Comparison of ENCODE assay signal across 10 cellular contexts in the genomic region with DNA sequence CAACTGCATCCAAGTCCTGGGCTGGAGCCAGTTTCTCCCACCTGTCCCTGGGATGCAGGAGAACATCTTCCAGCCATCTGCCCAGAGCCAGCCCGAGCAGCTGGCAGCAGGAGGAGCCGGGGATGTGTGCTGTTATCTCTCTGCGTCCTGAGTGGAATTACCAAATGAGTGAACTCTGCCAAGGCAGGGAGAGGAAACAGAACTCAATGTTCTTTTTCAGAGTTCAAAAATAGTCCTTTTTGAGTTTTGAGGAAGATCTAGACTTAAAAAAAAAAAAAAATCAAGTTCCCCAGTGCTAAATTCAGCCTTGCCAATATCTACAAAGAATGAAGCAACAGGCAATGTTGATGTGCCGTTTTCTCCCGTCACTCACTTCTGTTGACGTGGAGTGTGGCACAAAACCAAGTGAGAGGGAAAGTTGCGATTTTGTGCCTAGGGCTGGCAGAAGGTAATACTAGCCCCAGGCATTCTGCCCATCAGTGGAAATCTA. TPM values are rescaled to one million over a fixed set of nuclear protein-coding genes. Genes with fewer than 3 reads are reported as not detected.
A peak's percentile ranks its signal among the peaks of the same experiment; 100 is the strongest.
DNase-seq lines count a peak whose midpoint lies in the region; ATAC-seq, FAIRE-seq and TF ChIP-seq lines count a peak whose summit lies in the region.
"Had no signal": no experiment of that assay in that cellular context is flagged by ENCODE, and none has a peak within 500 bp of the region (broad histone marks: within the 10 kb centered on the region; RNA-seq: fewer than 3 reads in every experiment).

No MANE protein-coding gene starts in this region.

- intact Hi-C loops in GM12878 (cut with micrococcal nuclease; ENCODE audit: unreplicated experiment), result loop anchor here (2.0 kb wide), 2 partner anchors 29 to 55 kb away; no protein-coding TSS in a partner anchor
- intact Hi-C loops in lower leg skin (cut with DNase I; ENCODE audit: low total_unique reads), result no loop called here
- intact Hi-C loops in transverse colon (cut with DNase I; ENCODE audit: low total_unique reads), result no loop called here

- H3K4me2 ChIP-seq in GM12878 (ENCODE audit: control insufficient read depth, insufficient read depth), result peak overlapping the region; percentile 60

- no peak for TF ChIP-seq POLR2A in GM12878 (IDR thresholded peaks at IDR 0.05; ENCODE audit: low read depth, low read length)
- TF ChIP-seq POLR2A in lower leg skin (IDR thresholded peaks at IDR 0.05), result no peak
- no peak for TF ChIP-seq POLR2A in transverse colon (IDR thresholded peaks at IDR 0.05)

- POLR2A ChIA-PET in GM12878 (lab: Charles Lee), result interaction anchor here (1.4 to 4.2 kb wide), 4 partner anchors 47 to 89 kb away, joined by 4 to 30 read pairs (median 12); a partner anchor contains a TSS

- 43% methylated on average over 7 of the region's 7 CpGs for WGBS in GM12878 (ENCODE audit: insufficient coverage, insufficient replicate concordance, low lambda C conversion rate, missing lambda C conversion rate)
- WGBS in lower leg skin, 2 donors, result 6 to 17% methylated on average over 7 of the region's 7 CpGs
- 33 to 58% methylated on average over 4 to 7 of the region's 7 CpGs for WGBS in transverse colon (ENCODE audit: low coverage in 1 of 2), 2 donors

- peak overlapping the region; percentile 91 for H3K27ac ChIP-seq in GM12878 (ENCODE audit: control insufficient read depth, insufficient read depth)
- H3K27ac ChIP-seq in transverse colon, result peak overlapping the region; percentile 50 to 82 (median 66)

- DNase-seq in NCI-H2196 (lab: John Stamatoyannopoulos, UW; ENCODE audit: unreplicated experiment) (peak; percentile 61), GM12878 (ENCODE audit: low read depth, low spot score) (no peak), lower leg skin (ENCODE audit: low spot score in 2 of 2) (peak; percentile 82 to 93), transverse colon (peak; percentile 44)
- no peak for DNase-seq in activated CD4-positive, alpha-beta T cell treated with anti-CD3 and anti-CD28 coated beads, Interleukin-2, amount 50 U/mL, for 1 hour
- DNase-seq: H9, T-helper 9 cell had no signal

- peaks cover 35% of the 10 kb centered on the region for H3K4me1 ChIP-seq in GM12878 (ENCODE audit: control insufficient read depth, insufficient read depth, low read length)
- H3K4me1 ChIP-seq in transverse colon, result peaks cover 8 to 20% (median 14%) of the 10 kb centered on the region in 4 donors

- H2AFZ ChIP-seq in GM12878 (ENCODE audit: control insufficient read depth, low read depth, low read length), result peak overlapping the region; percentile 3

- H3K36me3 ChIP-seq in GM12878 (ENCODE audit: control insufficient read depth in 2 of 2, insufficient read depth in 2 of 2, low read length in 1 of 2) (peaks cover 0 to 6% of the 10 kb centered on the region in 2 experiments; a peak in 3 of 4 replicates), transverse colon (no peaks in the 10 kb centered on the region)

- no peak for FAIRE-seq in GM12878 (lab: Jason Lieb, UNC)
- FAIRE-seq: astrocyte had no signal

- peak overlapping the region; percentile 14; the same call in 1 of the 2 replicates for H3K9ac ChIP-seq in GM12878 (ENCODE audit: control insufficient read depth, insufficient read depth, low read length)

- no peaks in the 10 kb centered on the region; the same call in 1 of the 2 replicates for H3K79me2 ChIP-seq in GM12878 (ENCODE audit: control insufficient read depth, insufficient read depth, low read length)

- H3K9me3 ChIP-seq in GM12878 (replicated peaks; ENCODE audit: control insufficient read depth, insufficient read depth, low read length) (no peaks in the 10 kb centered on the region), transverse colon (no peaks in the 10 kb centered on the region)

- in situ Hi-C loops in GM12878 (cut with MboI), result no loop called here
- in situ Hi-C loops in transverse colon (cut with MboI; ENCODE audit: low pct_ligation_motif_present in 1 of 4, low pct_unique_long_range_greater_than_20kb in 1 of 4, low sequenced_read_pairs in 3 of 4), result no loop called here

- H3K4me3 ChIP-seq in GM12878 (no peak overlapping the region; the same call in 1 of the 2 replicates), lower leg skin (ENCODE audit: low read depth, poor library complexity, severe bottlenecking) (no peak overlapping the region), transverse colon (no peak overlapping the region)

- CTCF ChIA-PET in GM12878 (lab: Yijun Ruan, JAX), result interaction anchor here (1.1 to 5.5 kb wide), 4 partner anchors 21 to 88 kb away, joined by 3 to 40 read pairs (median 34); a partner anchor contains a TSS

- no TSS peak for BruUV-seq in GM12878 (replicated peaks; lab: Mats Ljungman, UMichigan)

- TF ChIP-seq RAD21 in GM12878 (IDR thresholded peaks at IDR 0.05; ENCODE audit: insufficient read depth, low read depth, low read length), result no peak

- SMC1A ChIA-PET in GM12878 (lab: Charles Lee; ENCODE audit: uncharacterized antibody, unreplicated experiment), result interaction anchor here (0.7 to 6.0 kb wide), 9 partner anchors 8 to 88 kb away, joined by 3 to 80 read pairs (median 15); a partner anchor contains a TSS

- RAD21 ChIA-PET in GM12878 (lab: Charles Lee; ENCODE audit: unreplicated experiment), result interaction anchor here (2.1 to 3.7 kb wide), 4 partner anchors 29 to 55 kb away, joined by 11 to 51 read pairs (median 20); a partner anchor contains a TSS

- no peak for TF ChIP-seq EP300 in GM12878 (IDR thresholded peaks at IDR 0.05; ENCODE audit: borderline replicate concordance in 1 of 2, control insufficient read depth in 1 of 2, low read depth in 2 of 2, low read length in 2 of 2)
- peak; percentile 3 for TF ChIP-seq EP300 in transverse colon (IDR thresholded peaks at IDR 0.05; ENCODE audit: low read depth)

- ATAC-seq in GM12878 (no peak), GM21825 (IDR thresholded peaks at IDR 0.05; ENCODE audit: unreplicated experiment) (no peak), HG03280 (IDR thresholded peaks at IDR 0.05; ENCODE audit: unreplicated experiment) (no peak)

- no peaks in the 10 kb centered on the region for H3K27me3 ChIP-seq in GM12878 (replicated peaks in 1 of 2; ENCODE audit: control insufficient read depth in 2 of 2, insufficient read depth in 2 of 2, low read length in 1 of 2)
- H3K27me3 ChIP-seq in transverse colon, result no peaks in the 10 kb centered on the region

- H4K20me1 ChIP-seq in GM12878 (ENCODE audit: control insufficient read depth, insufficient read depth), result no peaks in the 10 kb centered on the region

- no peak for TF ChIP-seq CTCF in GM12878 (IDR thresholded peaks at IDR 0.05 in 2 of 3, conservative IDR thresholded peaks at IDR 0.05 in 1 of 3; ENCODE audit: control insufficient read depth in 2 of 3, extremely low read depth in 1 of 3, insufficient read depth in 1 of 3, low read depth in 3 of 3, low read length in 3 of 3)
- no peak for TF ChIP-seq CTCF in lower leg skin (IDR thresholded peaks at IDR 0.05)
- no peak for TF ChIP-seq CTCF in transverse colon (IDR thresholded peaks at IDR 0.05)

TF ChIP-seq in GM12878, 131 proteins besides CTCF, POLR2A, EP300 and RAD21:
- 0 out of 2 replicates have a peak, but pooled peaks have one; percentile 31 for TF ChIP-seq EED (IDR thresholded peaks at IDR 0.05; ENCODE audit: low read depth)
- TF ChIP-seq, protein P1, sequence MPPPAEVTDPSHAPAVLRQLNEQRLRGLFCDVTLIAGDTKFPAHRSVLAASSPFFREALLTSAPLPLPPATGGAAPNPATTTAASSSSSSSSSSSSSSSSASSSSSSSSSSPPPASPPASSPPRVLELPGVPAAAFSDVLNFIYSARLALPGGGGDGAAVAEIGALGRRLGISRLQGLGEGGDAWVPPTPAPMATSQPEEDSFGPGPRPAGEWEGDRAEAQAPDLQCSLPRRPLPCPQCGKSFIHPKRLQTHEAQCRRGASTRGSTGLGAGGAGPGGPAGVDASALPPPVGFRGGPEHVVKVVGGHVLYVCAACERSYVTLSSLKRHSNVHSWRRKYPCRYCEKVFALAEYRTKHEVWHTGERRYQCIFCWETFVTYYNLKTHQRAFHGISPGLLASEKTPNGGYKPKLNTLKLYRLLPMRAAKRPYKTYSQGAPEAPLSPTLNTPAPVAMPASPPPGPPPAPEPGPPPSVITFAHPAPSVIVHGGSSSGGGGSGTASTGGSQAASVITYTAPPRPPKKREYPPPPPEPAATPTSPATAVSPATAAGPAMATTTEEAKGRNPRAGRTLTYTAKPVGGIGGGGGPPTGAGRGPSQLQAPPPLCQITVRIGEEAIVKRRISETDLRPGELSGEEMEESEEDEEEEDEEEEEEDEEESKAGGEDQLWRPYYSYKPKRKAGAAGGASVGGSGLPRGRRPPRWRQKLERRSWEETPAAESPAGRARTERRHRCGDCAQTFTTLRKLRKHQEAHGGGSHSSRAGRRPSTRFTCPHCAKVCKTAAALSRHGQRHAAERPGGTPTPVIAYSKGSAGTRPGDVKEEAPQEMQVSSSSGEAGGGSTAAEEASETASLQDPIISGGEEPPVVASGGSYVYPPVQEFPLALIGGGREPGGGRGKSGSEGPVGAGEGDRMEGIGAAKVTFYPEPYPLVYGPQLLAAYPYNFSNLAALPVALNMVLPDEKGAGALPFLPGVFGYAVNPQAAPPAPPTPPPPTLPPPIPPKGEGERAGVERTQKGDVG (CRISPR knock-in tag; IDR thresholded peaks at IDR 0.05), result no peak
- TF ChIP-seq CREB1 (IDR thresholded peaks at IDR 0.05; ENCODE audit: low read depth), result 0 out of 2 replicates have a peak, but pooled peaks have one; percentile 42

RNA-seq across cellular contexts. Expression of a gene that starts 56.2 kb away (rescaled TPM):
- 33.9 and 37.2 TPM in 2 replicates for total RNA-seq in GM12878 (2013; cell fraction: nucleolus; rRNA removed)
- total RNA-seq in GM12878 (2014; rRNA removed) (8.4 and 8.5 TPM in 2 replicates), GM12878 (2014; rRNA removed; fragmentation: Illumina TruSeq; extraction: Trizol) (13.9 and 15.0 TPM in 2 replicates), GM12878 (2021) (28.4 and 29.0 TPM in 2 replicates), lower leg skin (1 to 10 TPM; 1.8 to 4.9 (median 2.9) TPM), transverse colon (10 to 100 TPM in 1 of 4 donors, 1 to 10 TPM in 3; 4.2 to 11.6 (median 7.1) TPM)
- 18.8 TPM for polyA plus RNA-seq in GM12878 (2011; ENCODE audit: low read depth)
- polyA plus RNA-seq in GM12878 (2011; rRNA removed) (4.0 and 4.9 TPM in 2 replicates), GM12878 (2014; fragmentation: Illumina TruSeq; extraction: Trizol) (31.3 and 38.8 TPM in 2 replicates), GM12878 (2014; fragmentation: Nextera tagmentation; extraction: Ambion mirVana) (10 to 100 TPM; 11.1 to 16.9 TPM), GM12878 (2014; rRNA removed) (13.2 and 13.3 TPM in 2 replicates), GM12878 (2016; fragmentation: Nextera tagmentation; extraction: Ambion mirVana) (10 to 100 TPM; 27.7 to 44.1 TPM)
- polyA plus RNA-seq in GM12878 (2011; cell fraction: cytosol; rRNA removed), result 3.9 and 5.9 TPM in 2 replicates
- polyA plus RNA-seq in GM12878 (2011; cell fraction: nucleus; rRNA removed), result 5.2 and 5.5 TPM in 2 replicates
- 20.5 and 27.3 TPM in 2 replicates for polyA plus RNA-seq in GM12878 (2012)
- 2.9 and 3.7 TPM in 2 replicates for polyA minus RNA-seq in GM12878 (2011; rRNA and poly(A)+ RNA removed)
- polyA minus RNA-seq in GM12878 (2011; cell fraction: cytosol; rRNA and poly(A)+ RNA removed), result 3.2 and 3.7 TPM in 2 replicates
- polyA minus RNA-seq in GM12878 (2011; cell fraction: nucleus; rRNA and poly(A)+ RNA removed), result 1.2 and 2.2 TPM in 2 replicates

Comparison
In these comparisons a context has a peak if more than half of its experiments do, and no peak if none do; other contexts are left out.
1. DNase-seq: peak in NCI-H2196 (single experiment), lower leg skin (2 of 2) and transverse colon (single experiment); none in GM12878 (single experiment) and activated CD4-positive, alpha-beta T cell treated with anti-CD3 and anti-CD28 coated beads, Interleukin-2, amount 50 U/mL, for 1 hour (single experiment).